Comparison of ENCODE assay signal across 1 cellular context in genomic region chr15:72184165-72184811, GRCh38.
TF ChIP-seq lines count a peak whose summit lies in the region.

No MANE protein-coding gene starts in this region.

TF ChIP-seq in HepG2, 621 proteins besides CTCF, POLR2A, EP300 and RAD21 (continued from another document and continues in another):
- 0 out of 2 replicates have a peak, but pooled peaks have one; percentile 37 for TF ChIP-seq IRF9 (CRISPR knock-in tag; IDR thresholded peaks at IDR 0.05; ENCODE audit: borderline replicate concordance)
- TF ChIP-seq NONO (IDR thresholded peaks at IDR 0.05): no peak
- TF ChIP-seq NONO (CRISPR knock-in tag; conservative IDR thresholded peaks at IDR 0.05): 0 out of 2 replicates have a peak, but pooled peaks have one; percentile 29
- TF ChIP-seq ZNF230 (CRISPR knock-in tag; IDR thresholded peaks at IDR 0.05): 0 out of 2 replicates have a peak, but pooled peaks have one; percentile 38
- TF ChIP-seq RXRA (CRISPR knock-in tag; IDR thresholded peaks at IDR 0.05): peak; percentile 88
- TF ChIP-seq BRD4 (CRISPR knock-in tag; IDR thresholded peaks at IDR 0.05): no peak
- peak; percentile 11 for TF ChIP-seq SKI (IDR thresholded peaks at IDR 0.05; ENCODE audit: partially characterized antibody)
- TF ChIP-seq ZNF770 (CRISPR knock-in tag; IDR thresholded peaks at IDR 0.05): peak; percentile 51; the same call in 1 of the 2 replicates
- TF ChIP-seq, protein P1, sequence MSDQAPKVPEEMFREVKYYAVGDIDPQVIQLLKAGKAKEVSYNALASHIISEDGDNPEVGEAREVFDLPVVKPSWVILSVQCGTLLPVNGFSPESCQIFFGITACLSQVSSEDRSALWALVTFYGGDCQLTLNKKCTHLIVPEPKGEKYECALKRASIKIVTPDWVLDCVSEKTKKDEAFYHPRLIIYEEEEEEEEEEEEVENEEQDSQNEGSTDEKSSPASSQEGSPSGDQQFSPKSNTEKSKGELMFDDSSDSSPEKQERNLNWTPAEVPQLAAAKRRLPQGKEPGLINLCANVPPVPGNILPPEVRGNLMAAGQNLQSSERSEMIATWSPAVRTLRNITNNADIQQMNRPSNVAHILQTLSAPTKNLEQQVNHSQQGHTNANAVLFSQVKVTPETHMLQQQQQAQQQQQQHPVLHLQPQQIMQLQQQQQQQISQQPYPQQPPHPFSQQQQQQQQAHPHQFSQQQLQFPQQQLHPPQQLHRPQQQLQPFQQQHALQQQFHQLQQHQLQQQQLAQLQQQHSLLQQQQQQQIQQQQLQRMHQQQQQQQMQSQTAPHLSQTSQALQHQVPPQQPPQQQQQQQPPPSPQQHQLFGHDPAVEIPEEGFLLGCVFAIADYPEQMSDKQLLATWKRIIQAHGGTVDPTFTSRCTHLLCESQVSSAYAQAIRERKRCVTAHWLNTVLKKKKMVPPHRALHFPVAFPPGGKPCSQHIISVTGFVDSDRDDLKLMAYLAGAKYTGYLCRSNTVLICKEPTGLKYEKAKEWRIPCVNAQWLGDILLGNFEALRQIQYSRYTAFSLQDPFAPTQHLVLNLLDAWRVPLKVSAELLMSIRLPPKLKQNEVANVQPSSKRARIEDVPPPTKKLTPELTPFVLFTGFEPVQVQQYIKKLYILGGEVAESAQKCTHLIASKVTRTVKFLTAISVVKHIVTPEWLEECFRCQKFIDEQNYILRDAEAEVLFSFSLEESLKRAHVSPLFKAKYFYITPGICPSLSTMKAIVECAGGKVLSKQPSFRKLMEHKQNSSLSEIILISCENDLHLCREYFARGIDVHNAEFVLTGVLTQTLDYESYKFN (CRISPR knock-in tag; conservative IDR thresholded peaks at IDR 0.05): 0 out of 2 replicates have a peak, but pooled peaks have one; percentile 16
- TF ChIP-seq SOX6 (IDR thresholded peaks at IDR 0.05): no peak
- peak; percentile 18; the same call in 1 of the 2 replicates for TF ChIP-seq SOX6 (CRISPR knock-in tag; IDR thresholded peaks at IDR 0.05)
- TF ChIP-seq, protein P2, sequence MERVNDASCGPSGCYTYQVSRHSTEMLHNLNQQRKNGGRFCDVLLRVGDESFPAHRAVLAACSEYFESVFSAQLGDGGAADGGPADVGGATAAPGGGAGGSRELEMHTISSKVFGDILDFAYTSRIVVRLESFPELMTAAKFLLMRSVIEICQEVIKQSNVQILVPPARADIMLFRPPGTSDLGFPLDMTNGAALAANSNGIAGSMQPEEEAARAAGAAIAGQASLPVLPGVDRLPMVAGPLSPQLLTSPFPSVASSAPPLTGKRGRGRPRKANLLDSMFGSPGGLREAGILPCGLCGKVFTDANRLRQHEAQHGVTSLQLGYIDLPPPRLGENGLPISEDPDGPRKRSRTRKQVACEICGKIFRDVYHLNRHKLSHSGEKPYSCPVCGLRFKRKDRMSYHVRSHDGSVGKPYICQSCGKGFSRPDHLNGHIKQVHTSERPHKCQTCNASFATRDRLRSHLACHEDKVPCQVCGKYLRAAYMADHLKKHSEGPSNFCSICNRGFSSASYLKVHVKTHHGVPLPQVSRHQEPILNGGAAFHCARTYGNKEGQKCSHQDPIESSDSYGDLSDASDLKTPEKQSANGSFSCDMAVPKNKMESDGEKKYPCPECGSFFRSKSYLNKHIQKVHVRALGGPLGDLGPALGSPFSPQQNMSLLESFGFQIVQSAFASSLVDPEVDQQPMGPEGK (CRISPR knock-in tag; IDR thresholded peaks at IDR 0.05): 0 out of 2 replicates have a peak, but pooled peaks have one; percentile 11
- no peak for TF ChIP-seq CBX5 (CRISPR knock-in tag; IDR thresholded peaks at IDR 0.05; ENCODE audit: borderline replicate concordance)
- peak; percentile 19 for TF ChIP-seq SALL1 (CRISPR knock-in tag; IDR thresholded peaks at IDR 0.05)
- peak; percentile 89; the same call in 1 of the 2 replicates for TF ChIP-seq THRA (CRISPR knock-in tag; IDR thresholded peaks at IDR 0.05; ENCODE audit: borderline replicate concordance)
- peak; percentile 65; the same call in 1 of the 2 replicates for TF ChIP-seq KDM5B (CRISPR knock-in tag; IDR thresholded peaks at IDR 0.05; ENCODE audit: borderline replicate concordance)
- TF ChIP-seq ZNF547 (CRISPR knock-in tag; IDR thresholded peaks at IDR 0.05): 0 out of 2 replicates have a peak, but pooled peaks have one; percentile 34
- TF ChIP-seq ZNF251 (CRISPR knock-in tag; IDR thresholded peaks at IDR 0.05): no peak
- TF ChIP-seq KDM3A (CRISPR knock-in tag; IDR thresholded peaks at IDR 0.05; ENCODE audit: low read depth): 0 out of 2 replicates have a peak, but pooled peaks have one; percentile 35
- no peak for TF ChIP-seq THAP9 (CRISPR knock-in tag; IDR thresholded peaks at IDR 0.05; ENCODE audit: borderline replicate concordance)
- TF ChIP-seq KLF6 (CRISPR knock-in tag; IDR thresholded peaks at IDR 0.05): no peak
- TF ChIP-seq KDM2A (CRISPR knock-in tag; IDR thresholded peaks at IDR 0.05; ENCODE audit: borderline replicate concordance, low read depth): 0 out of 2 replicates have a peak, but pooled peaks have one; percentile 20
- TF ChIP-seq TRAFD1 (CRISPR knock-in tag; IDR thresholded peaks at IDR 0.05; ENCODE audit: borderline replicate concordance): no peak
- TF ChIP-seq, protein P3, sequence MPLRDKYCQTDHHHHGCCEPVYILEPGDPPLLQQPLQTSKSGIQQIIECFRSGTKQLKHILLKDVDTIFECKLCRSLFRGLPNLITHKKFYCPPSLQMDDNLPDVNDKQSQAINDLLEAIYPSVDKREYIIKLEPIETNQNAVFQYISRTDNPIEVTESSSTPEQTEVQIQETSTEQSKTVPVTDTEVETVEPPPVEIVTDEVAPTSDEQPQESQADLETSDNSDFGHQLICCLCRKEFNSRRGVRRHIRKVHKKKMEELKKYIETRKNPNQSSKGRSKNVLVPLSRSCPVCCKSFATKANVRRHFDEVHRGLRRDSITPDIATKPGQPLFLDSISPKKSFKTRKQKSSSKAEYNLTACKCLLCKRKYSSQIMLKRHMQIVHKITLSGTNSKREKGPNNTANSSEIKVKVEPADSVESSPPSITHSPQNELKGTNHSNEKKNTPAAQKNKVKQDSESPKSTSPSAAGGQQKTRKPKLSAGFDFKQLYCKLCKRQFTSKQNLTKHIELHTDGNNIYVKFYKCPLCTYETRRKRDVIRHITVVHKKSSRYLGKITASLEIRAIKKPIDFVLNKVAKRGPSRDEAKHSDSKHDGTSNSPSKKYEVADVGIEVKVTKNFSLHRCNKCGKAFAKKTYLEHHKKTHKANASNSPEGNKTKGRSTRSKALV (CRISPR knock-in tag; IDR thresholded peaks at IDR 0.05): 0 out of 2 replicates have a peak, but pooled peaks have one; percentile 77
- TF ChIP-seq SIN3A (IDR thresholded peaks at IDR 0.05; ENCODE audit: borderline replicate concordance, low read depth, low read length): no peak
- TF ChIP-seq SKIL (CRISPR knock-in tag; IDR thresholded peaks at IDR 0.05; ENCODE audit: borderline replicate concordance): peak; percentile 26; the same call in 1 of the 2 replicates
- peak; percentile 29; the same call in 1 of the 2 replicates for TF ChIP-seq ZFX (CRISPR knock-in tag; IDR thresholded peaks at IDR 0.05; ENCODE audit: low read depth)
- 0 out of 2 replicates have a peak, but pooled peaks have one; percentile 44 for TF ChIP-seq MTA1 (CRISPR knock-in tag; IDR thresholded peaks at IDR 0.05; ENCODE audit: borderline replicate concordance)
- TF ChIP-seq ZMYM3 (CRISPR knock-in tag; IDR thresholded peaks at IDR 0.05): peak; percentile 74
- TF ChIP-seq RCOR2 (CRISPR knock-in tag; IDR thresholded peaks at IDR 0.05): 0 out of 2 replicates have a peak, but pooled peaks have one; percentile 14
- TF ChIP-seq UBTF (CRISPR knock-in tag; IDR thresholded peaks at IDR 0.05): peak; percentile 62; the same call in 1 of the 2 replicates
- TF ChIP-seq HNRNPLL (IDR thresholded peaks at IDR 0.05; ENCODE audit: low read depth, low read length, poor library complexity, severe bottlenecking): peak; percentile 44
- TF ChIP-seq RBM39 (IDR thresholded peaks at IDR 0.05; ENCODE audit: low read depth, low read length, poor library complexity, severe bottlenecking): no peak
- peak; percentile 17; the same call in 1 of the 2 replicates for TF ChIP-seq ZNF768 (CRISPR knock-in tag; IDR thresholded peaks at IDR 0.05)
